ENCODE assay signal across 29 cellular contexts in the genomic region with DNA sequence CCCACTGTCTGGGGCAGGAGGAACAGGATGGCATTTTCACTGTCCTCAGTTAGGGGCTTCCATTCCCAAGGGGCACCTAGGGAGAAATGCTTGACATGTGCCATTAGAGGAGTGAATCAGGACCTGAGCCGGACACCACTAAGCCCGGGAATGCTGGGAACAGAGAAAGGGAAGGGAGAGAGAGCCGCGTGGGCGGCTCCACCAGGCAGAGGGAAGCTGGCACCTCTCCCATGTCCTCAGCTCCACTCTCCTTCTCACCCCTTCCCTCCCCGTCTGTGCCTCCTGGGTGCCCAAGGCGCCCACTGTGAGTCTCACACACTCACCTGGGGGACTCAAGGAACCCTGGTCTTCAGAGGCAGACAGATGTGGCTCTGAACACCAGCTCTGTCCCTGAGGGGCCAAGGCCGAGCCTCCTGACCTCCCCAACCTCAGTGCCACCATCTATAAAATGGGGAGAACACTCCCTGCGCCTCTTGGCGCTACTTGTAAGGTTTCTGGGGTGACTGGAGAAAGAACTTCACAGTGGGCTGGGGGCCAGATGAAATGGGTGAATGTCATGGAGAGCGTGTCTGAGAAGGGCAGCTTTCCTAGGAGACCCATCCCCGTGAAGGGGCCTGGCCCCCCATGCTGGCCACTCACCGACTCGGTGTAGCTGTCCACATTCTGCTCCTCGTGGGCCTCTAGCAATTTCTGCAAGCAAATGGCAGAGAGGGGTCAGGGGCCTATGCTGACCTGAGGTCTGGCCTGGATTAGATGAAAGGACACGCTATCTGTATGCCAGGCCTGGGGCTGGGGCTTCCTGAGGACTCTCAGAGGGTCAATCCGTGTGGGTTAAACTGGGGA. TPM values are rescaled to one million over a fixed set of nuclear protein-coding genes. Genes with fewer than 3 reads are reported as not detected.
DNase-seq lines count a peak whose midpoint lies in the region; ATAC-seq and TF ChIP-seq lines count a peak whose summit lies in the region.
"Had no signal": no experiment of that assay in that cellular context is flagged by ENCODE, and none has a peak within 500 bp of the region (broad histone marks: within the 10 kb centered on the region; RNA-seq: fewer than 3 reads in every experiment).

No MANE protein-coding gene starts in this region.

- peaks cover 34% of the 10 kb centered on the region for H3K4me1 Mint-ChIP-seq in activated naive CD8-positive, alpha-beta T cell treated with anti-CD3 and anti-CD28 coated beads, Interleukin-2, amount 10 ng/mL, durations not matched to agents 7 days and 5 days
- H3K4me1 Mint-ChIP-seq in activated naive CD8-positive, alpha-beta T cell treated with anti-CD3 and anti-CD28 coated beads for 36 hours = peaks cover 31% of the 10 kb centered on the region
- H3K4me1 Mint-ChIP-seq in glutamatergic neuron (ENCODE audit: low read depth, unreplicated experiment) = peaks cover 17% of the 10 kb centered on the region
- peaks cover 28% of the 10 kb centered on the region for H3K4me1 Mint-ChIP-seq in CD4-positive, alpha-beta T cell (ENCODE audit: low read depth)

- ATAC-seq in activated naive CD8-positive, alpha-beta T cell treated with anti-CD3 and anti-CD28 coated beads, Interleukin-2, amount 10 ng/mL, durations not matched to agents 7 days and 5 days (ENCODE audit: low read depth) = no peak
- no peak for ATAC-seq in CD4-positive, alpha-beta T cell (ENCODE audit: poor library complexity)
- ATAC-seq in GM19455 (IDR thresholded peaks at IDR 0.05; ENCODE audit: unreplicated experiment) (no peak), HG03097 (IDR thresholded peaks at IDR 0.05; ENCODE audit: low FRiP score, unreplicated experiment) (no peak)
- ATAC-seq: activated CD4-positive, alpha-beta T cell treated with anti-CD3 and anti-CD28 coated beads for 36 hours; activated CD8-positive, alpha-beta memory T cell treated with anti-CD3 and anti-CD28 coated beads, Interleukin-2, amount 10 ng/mL, durations not matched to agents 7 days and 5 days; activated naive CD8-positive, alpha-beta T cell treated with anti-CD3 and anti-CD28 coated beads, Interleukin-2, amount 50 U/mL, for 24 hours had no signal

- no peaks in the 10 kb centered on the region for H3K27me3 ChIP-seq in stomach smooth muscle (ENCODE audit: control insufficient read depth in 1 of 2, insufficient read depth in 2 of 2, low read length in 2 of 2)
- H3K27me3 ChIP-seq in CD4-positive, alpha-beta T cell (ENCODE audit: control insufficient read depth, insufficient read depth, low read length) = no peaks in the 10 kb centered on the region
- H3K27me3 ChIP-seq: BE2C, Peyer's patch, suprapubic skin had no signal

- peak overlapping the region; percentile 18 for H3K27ac ChIP-seq in stomach smooth muscle (ENCODE audit: low read length)
- no peak overlapping the region for H3K27ac ChIP-seq in CD4-positive, alpha-beta T cell (ENCODE audit: low read depth, low read length)
- H3K27ac ChIP-seq: epithelial cell of prostate, Peyer's patch, suprapubic skin had no signal

- peak overlapping the region; percentile 78 for H3K27ac Mint-ChIP-seq in activated naive CD8-positive, alpha-beta T cell treated with anti-CD3 and anti-CD28 coated beads, Interleukin-2, amount 10 ng/mL, durations not matched to agents 7 days and 5 days
- no peak overlapping the region for H3K27ac Mint-ChIP-seq in activated naive CD8-positive, alpha-beta T cell treated with anti-CD3 and anti-CD28 coated beads for 36 hours
- peak overlapping the region; percentile 13 for H3K27ac Mint-ChIP-seq in glutamatergic neuron (ENCODE audit: unreplicated experiment)
- H3K27ac Mint-ChIP-seq in CD4-positive, alpha-beta T cell = no peak overlapping the region
- H3K27ac Mint-ChIP-seq: activated CD4-positive, alpha-beta T cell treated with anti-CD3 and anti-CD28 coated beads for 36 hours; activated CD8-positive, alpha-beta memory T cell treated with anti-CD3 and anti-CD28 coated beads, Interleukin-2, amount 10 ng/mL, durations not matched to agents 7 days and 5 days; HFFc6 had no signal

- peaks cover 7% of the 10 kb centered on the region for H3K4me1 ChIP-seq in stomach smooth muscle (ENCODE audit: control insufficient read depth, insufficient read depth, low read length)

- H3K9ac ChIP-seq in stomach smooth muscle (ENCODE audit: low read length in 2 of 2) = no peak overlapping the region

- 0 out of 2 replicates have a peak, but pooled peaks have one; percentile 8 for TF ChIP-seq POLR2A in Raji (IDR thresholded peaks at IDR 0.05; ENCODE audit: insufficient read depth, low read depth, low read length)

- H3K9me3 Mint-ChIP-seq in activated naive CD8-positive, alpha-beta T cell treated with anti-CD3 and anti-CD28 coated beads, Interleukin-2, amount 10 ng/mL, durations not matched to agents 7 days and 5 days = no peaks in the 10 kb centered on the region
- no peaks in the 10 kb centered on the region for H3K9me3 Mint-ChIP-seq in activated naive CD8-positive, alpha-beta T cell treated with anti-CD3 and anti-CD28 coated beads for 36 hours
- H3K9me3 Mint-ChIP-seq in glutamatergic neuron (ENCODE audit: unreplicated experiment) = peaks cover 8% of the 10 kb centered on the region
- no peaks in the 10 kb centered on the region for H3K9me3 Mint-ChIP-seq in CD4-positive, alpha-beta T cell
- H3K9me3 Mint-ChIP-seq: activated naive CD8-positive, alpha-beta T cell treated with anti-CD3 and anti-CD28 coated beads, Interleukin-2, amount 50 U/mL, for 24 hours; activated T-helper 1 cell treated with anti-CD3 and anti-CD28 coated beads, Interleukin-12 subunit alpha, Interleukin-12 subunit beta, Interleukin-2, Interleukin-4 antibody, amounts not matched to agents 30 ng/mL and 10 ng/mL and 1 ng/mL, durations not matched to agents 14 hours and 24 hours and 36 hours; HFFc6; naive B cell had no signal

- no peak for DNase-seq in activated naive CD8-positive, alpha-beta T cell treated with anti-CD3 and anti-CD28 coated beads, Interleukin-2, amount 10 ng/mL, durations not matched to agents 7 days and 5 days
- no peak for DNase-seq in activated naive CD8-positive, alpha-beta T cell treated with anti-CD3 and anti-CD28 coated beads for 36 hours
- DNase-seq in glutamatergic neuron = no peak
- DNase-seq in CD4-positive, alpha-beta T cell = no peak
- DNase-seq: activated CD4-positive, alpha-beta T cell treated with anti-CD3 and anti-CD28 coated beads for 36 hours; activated CD8-positive, alpha-beta memory T cell treated with anti-CD3 and anti-CD28 coated beads, Interleukin-2, amount 10 ng/mL, durations not matched to agents 7 days and 5 days; activated naive CD8-positive, alpha-beta T cell treated with anti-CD3 and anti-CD28 coated beads, Interleukin-2, amount 50 U/mL, for 24 hours; BE2C; Caco-2; cerebellar nuclear complex; head of caudate nucleus; HFFc6; Karpas-422; naive B cell; NCI-H1694 treated with DMSO at 0.1 percent for 48 hours; NCI-H526 treated with DMSO at 0.1 percent for 48 hours; occipital lobe; Peyer's patch; small intestine; stimulated activated CD4-positive, alpha-beta T cell treated with anti-CD3 and anti-CD28 coated beads, Interleukin-1b, Interleukin-23, amount 100 ng/mL, for 48 hours had no signal

- H3K36me3 ChIP-seq in stomach smooth muscle (ENCODE audit: control insufficient read depth in 2 of 2, insufficient read depth in 2 of 2, low read length in 2 of 2) = peaks cover 30 to 43% of the 10 kb centered on the region in 2 donors

- H3K27me3 Mint-ChIP-seq in activated naive CD8-positive, alpha-beta T cell treated with anti-CD3 and anti-CD28 coated beads, Interleukin-2, amount 10 ng/mL, durations not matched to agents 7 days and 5 days = no peaks in the 10 kb centered on the region
- H3K27me3 Mint-ChIP-seq in activated naive CD8-positive, alpha-beta T cell treated with anti-CD3 and anti-CD28 coated beads for 36 hours = no peaks in the 10 kb centered on the region
- H3K27me3 Mint-ChIP-seq in glutamatergic neuron (ENCODE audit: unreplicated experiment) = peaks cover 3% of the 10 kb centered on the region
- no peaks in the 10 kb centered on the region for H3K27me3 Mint-ChIP-seq in CD4-positive, alpha-beta T cell
- H3K27me3 Mint-ChIP-seq: activated CD4-positive, alpha-beta T cell treated with anti-CD3 and anti-CD28 coated beads for 36 hours; activated CD8-positive, alpha-beta memory T cell treated with anti-CD3 and anti-CD28 coated beads, Interleukin-2, amount 10 ng/mL, durations not matched to agents 7 days and 5 days; activated naive CD8-positive, alpha-beta T cell treated with anti-CD3 and anti-CD28 coated beads, Interleukin-2, amount 50 U/mL, for 24 hours; naive B cell had no signal

- no peak for TF ChIP-seq CTCF in glutamatergic neuron (IDR thresholded peaks at IDR 0.05; ENCODE audit: partially characterized antibody, unreplicated experiment)
- no peak for TF ChIP-seq CTCF in CD4-positive, alpha-beta T cell (IDR thresholded peaks at IDR 0.05)

- intact Hi-C loops in CD4-positive, alpha-beta T cell (cut with DNase I, micrococcal nuclease) = no loop called here

- CTCF ChIA-PET in CD4-positive, alpha-beta T cell (lab: Charles Lee) = interaction anchor here (0.8 kb wide), 1 partner anchor 26 kb away, joined by 3 read pairs; a partner anchor contains a TSS

- POLR2A ChIA-PET in activated naive CD8-positive, alpha-beta T cell treated with anti-CD3 and anti-CD28 coated beads, Interleukin-2, amount 10 ng/mL, durations not matched to agents 7 days and 5 days (lab: Charles Lee) = interaction anchor here (1.1 to 3.6 kb wide), 3 partner anchors 26 to 111 kb away, joined by 3 to 13 read pairs (median 7); a partner anchor contains a TSS
- POLR2A ChIA-PET in CD4-positive, alpha-beta T cell (lab: Charles Lee) = interaction anchor here (0.6 to 0.9 kb wide), 2 partner anchors 19 to 61 kb away, joined by 3 read pairs; no protein-coding TSS in a partner anchor

- H3K9me3 ChIP-seq in stomach smooth muscle (ENCODE audit: control insufficient read depth in 2 of 2, low read length in 2 of 2) = no peaks in the 10 kb centered on the region
- no peaks in the 10 kb centered on the region for H3K9me3 ChIP-seq in CD4-positive, alpha-beta T cell (ENCODE audit: control insufficient read depth, low read length)
- H3K9me3 ChIP-seq: BE2C, Caco-2, Peyer's patch, suprapubic skin had no signal

- H3K36me3 Mint-ChIP-seq in activated naive CD8-positive, alpha-beta T cell treated with anti-CD3 and anti-CD28 coated beads, Interleukin-2, amount 10 ng/mL, durations not matched to agents 7 days and 5 days = peaks cover 14% of the 10 kb centered on the region
- peaks cover 21% of the 10 kb centered on the region for H3K36me3 Mint-ChIP-seq in activated naive CD8-positive, alpha-beta T cell treated with anti-CD3 and anti-CD28 coated beads for 36 hours
- peaks cover 11% of the 10 kb centered on the region for H3K36me3 Mint-ChIP-seq in glutamatergic neuron (ENCODE audit: unreplicated experiment)
- H3K36me3 Mint-ChIP-seq in CD4-positive, alpha-beta T cell (ENCODE audit: low read depth) = peaks cover 56% of the 10 kb centered on the region

- H3K4me3 ChIP-seq in stomach smooth muscle (ENCODE audit: low read length in 2 of 2) = no peak overlapping the region
- H3K4me3 ChIP-seq: Peyer's patch, suprapubic skin had no signal

- H3K4me3 Mint-ChIP-seq in activated naive CD8-positive, alpha-beta T cell treated with anti-CD3 and anti-CD28 coated beads, Interleukin-2, amount 10 ng/mL, durations not matched to agents 7 days and 5 days = no peak overlapping the region
- no peak overlapping the region for H3K4me3 Mint-ChIP-seq in activated naive CD8-positive, alpha-beta T cell treated with anti-CD3 and anti-CD28 coated beads for 36 hours
- no peak overlapping the region for H3K4me3 Mint-ChIP-seq in glutamatergic neuron (ENCODE audit: unreplicated experiment)
- H3K4me3 Mint-ChIP-seq in CD4-positive, alpha-beta T cell = no peak overlapping the region
- H3K4me3 Mint-ChIP-seq: activated CD4-positive, alpha-beta T cell treated with anti-CD3 and anti-CD28 coated beads for 36 hours; activated CD8-positive, alpha-beta memory T cell treated with anti-CD3 and anti-CD28 coated beads, Interleukin-2, amount 10 ng/mL, durations not matched to agents 7 days and 5 days; activated naive CD8-positive, alpha-beta T cell treated with anti-CD3 and anti-CD28 coated beads, Interleukin-2, amount 50 U/mL, for 24 hours; activated T-helper 1 cell treated with anti-CD3 and anti-CD28 coated beads, Interleukin-12 subunit alpha, Interleukin-12 subunit beta, Interleukin-2, Interleukin-4 antibody, amounts not matched to agents 30 ng/mL and 10 ng/mL and 1 ng/mL, durations not matched to agents 14 hours and 24 hours and 36 hours; HFFc6 had no signal

RNA-seq across cellular contexts. Expression of a gene that starts 5.3 kb away (rescaled TPM):
- total RNA-seq in activated naive CD8-positive, alpha-beta T cell treated with anti-CD3 and anti-CD28 coated beads, Interleukin-2, amount 10 ng/mL, durations not matched to agents 7 days and 5 days = 1 to 10 TPM; 8.0 to 8.6 TPM
- 10 to 100 TPM; 12.4 to 13.4 TPM for total RNA-seq in activated naive CD8-positive, alpha-beta T cell treated with anti-CD3 and anti-CD28 coated beads for 36 hours
- total RNA-seq in glutamatergic neuron (ENCODE audit: unreplicated experiment) = 51.2 TPM
- total RNA-seq in CD4-positive, alpha-beta T cell = 1 to 10 TPM; 3.6 to 4.5 TPM

RNA-seq across cellular contexts. Expression of a gene that starts 17.6 kb away (rescaled TPM):
- total RNA-seq in activated naive CD8-positive, alpha-beta T cell treated with anti-CD3 and anti-CD28 coated beads, Interleukin-2, amount 10 ng/mL, durations not matched to agents 7 days and 5 days = under 1 TPM in 1 of 2 experiments, not detected in 1; 0.20 TPM
- total RNA-seq in activated naive CD8-positive, alpha-beta T cell treated with anti-CD3 and anti-CD28 coated beads for 36 hours = under 1 TPM; 0.37 to 0.38 TPM
- 115 TPM for total RNA-seq in glutamatergic neuron (ENCODE audit: unreplicated experiment)
- not detected for total RNA-seq in CD4-positive, alpha-beta T cell
- total RNA-seq: activated T-helper 1 cell treated with anti-CD3 and anti-CD28 coated beads, Interleukin-12 subunit alpha, Interleukin-12 subunit beta, Interleukin-2, Interleukin-4 antibody, amounts not matched to agents 30 ng/mL and 10 ng/mL and 1 ng/mL, durations not matched to agents 14 hours and 24 hours and 36 hours; HFFc6; mesenteric fat pad; T-helper 1 cell treated with Interleukin-12 subunit alpha and Interleukin-12 subunit beta and Interleukin-4 antibody, amounts not matched to agents 30 ng/mL and 1 ng/mL, for 36 hours had no signal

RNA-seq across cellular contexts. Expression of a gene that starts 25.6 kb away (rescaled TPM):
- 100 to 1,000 TPM in 1 of 2 experiments, 10 to 100 TPM in 1; 96.4 to 103 TPM for total RNA-seq in activated naive CD8-positive, alpha-beta T cell treated with anti-CD3 and anti-CD28 coated beads, Interleukin-2, amount 10 ng/mL, durations not matched to agents 7 days and 5 days
- 10 to 100 TPM; 65.6 to 69.2 TPM for total RNA-seq in activated naive CD8-positive, alpha-beta T cell treated with anti-CD3 and anti-CD28 coated beads for 36 hours
- total RNA-seq in glutamatergic neuron (ENCODE audit: unreplicated experiment) = 262 TPM
- 100 to 1,000 TPM; 135 to 145 TPM for total RNA-seq in CD4-positive, alpha-beta T cell

Comparison
In these comparisons a context has a peak if more than half of its experiments do, and no peak if none do; other contexts are left out.
1. H3K27ac Mint-ChIP-seq: peak in activated naive CD8-positive, alpha-beta T cell treated with anti-CD3 and anti-CD28 coated beads, Interleukin-2, amount 10 ng/mL, durations not matched to agents 7 days and 5 days (single experiment) and glutamatergic neuron (single experiment); none in activated naive CD8-positive, alpha-beta T cell treated with anti-CD3 and anti-CD28 coated beads for 36 hours (single experiment) and CD4-positive, alpha-beta T cell (single experiment).
2. RNA of a gene that starts 17.6 kb away (total RNA-seq): 115 TPM in glutamatergic neuron (single experiment); 0.37 to 0.38 TPM in activated naive CD8-positive, alpha-beta T cell treated with anti-CD3 and anti-CD28 coated beads for 36 hours, 0.20 TPM in activated naive CD8-positive, alpha-beta T cell treated with anti-CD3 and anti-CD28 coated beads, Interleukin-2, amount 10 ng/mL, durations not matched to agents 7 days and 5 days and not detected in CD4-positive, alpha-beta T cell; every median in the first group is over 10 times any median in the second.